ENCODE assay signal across 8 cellular contexts in the genomic region with DNA sequence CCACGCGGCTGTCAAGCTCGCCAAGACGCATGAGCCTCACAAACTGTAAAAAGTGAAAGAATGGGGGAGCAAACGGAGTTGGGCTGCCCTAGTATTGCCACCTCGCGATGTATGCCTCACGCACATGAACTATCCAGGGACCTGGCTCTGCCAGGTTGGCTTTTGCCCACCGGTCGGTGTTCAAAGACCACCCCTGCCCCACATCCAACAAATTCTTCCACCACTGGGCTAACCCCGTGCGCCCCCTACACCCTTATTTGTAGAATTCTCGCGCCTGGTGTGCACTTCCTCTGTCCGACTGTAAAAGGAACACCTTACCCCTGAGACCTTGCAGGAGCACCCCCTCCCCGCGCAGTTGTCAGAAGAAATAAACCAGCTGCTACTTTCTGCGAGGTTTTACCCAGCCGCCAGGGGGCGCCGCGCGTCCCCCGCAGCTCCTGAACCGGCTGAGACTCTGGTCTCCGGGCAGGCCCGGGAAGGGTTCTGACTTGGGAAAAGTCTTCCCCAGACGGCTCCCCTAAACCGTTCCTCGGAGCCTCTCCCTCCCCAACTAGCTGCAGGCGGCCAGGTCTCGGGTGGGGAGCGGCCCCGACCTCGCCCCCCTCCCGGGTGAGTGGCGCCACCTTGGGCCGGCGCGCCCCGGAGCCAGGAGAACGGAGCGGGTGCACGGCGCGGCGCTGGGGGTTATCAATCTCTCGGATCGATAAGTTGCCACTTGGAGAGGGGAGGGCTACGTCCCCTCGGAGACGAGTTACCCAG. TPM values are rescaled to one million over a fixed set of nuclear protein-coding genes. Genes with fewer than 3 reads are reported as not detected.
A peak's percentile ranks its signal among the peaks of the same experiment; 100 is the strongest.
DNase-seq lines count a peak whose midpoint lies in the region; ATAC-seq and TF ChIP-seq lines count a peak whose summit lies in the region.

No MANE protein-coding gene starts in this region.

- peak overlapping the region; percentile 42 for H3K4me3 ChIP-seq in AG04450 (ENCODE audit: low read depth, low read length)

- H3K36me3 Mint-ChIP-seq in osteocyte (ENCODE audit: unreplicated experiment): peaks cover 2% of the 10 kb centered on the region

- POLR2A ChIA-PET in AG04450 (lab: Yijun Ruan, JAX): no interaction called here

- peak overlapping the region; percentile 79 for H3K4me3 Mint-ChIP-seq in osteocyte (ENCODE audit: unreplicated experiment)

- H3K4me1 Mint-ChIP-seq in osteocyte (ENCODE audit: unreplicated experiment): peaks cover 36% of the 10 kb centered on the region

- no peak overlapping the region for H3K27ac ChIP-seq in AG04450 (ENCODE audit: low read depth, low read length)

- CTCF ChIA-PET in AG04450 (lab: Charles Lee): interaction anchor here (0.8 to 1.5 kb wide), 3 partner anchors 56 to 301 kb away, joined by 3 read pairs; partner anchors contain the start of gene CNEP1R1

- H3K9me3 ChIP-seq in AG04450 (ENCODE audit: control insufficient read depth, insufficient read depth, low read length): peaks cover 4% of the 10 kb centered on the region; the same call in 1 of the 2 replicates

- ATAC-seq in Right ventricle myocardium inferior (no peak), GM21526 (IDR thresholded peaks at IDR 0.05; ENCODE audit: low FRiP score, unreplicated experiment) (no peak), HG03342 (IDR thresholded peaks at IDR 0.05; ENCODE audit: unreplicated experiment) (no peak)

- H3K9me3 Mint-ChIP-seq in osteocyte (ENCODE audit: unreplicated experiment): no peaks in the 10 kb centered on the region

- H3K27ac Mint-ChIP-seq in osteocyte (ENCODE audit: unreplicated experiment): peak overlapping the region; percentile 61

- TF ChIP-seq CTCF in AG04450 (IDR thresholded peaks at IDR 0.05; ENCODE audit: low read depth, low read length): peak; percentile 59
- TF ChIP-seq CTCF in osteocyte (IDR thresholded peaks at IDR 0.05): peak; percentile 95

- H3K27me3 Mint-ChIP-seq in osteocyte (ENCODE audit: unreplicated experiment): peaks cover 8% of the 10 kb centered on the region

- H3K27me3 ChIP-seq in AG04450 (ENCODE audit: control insufficient read depth, insufficient read depth, low read length): peaks cover 59% of the 10 kb centered on the region

- DNase-seq in AG04450 (ENCODE audit: low read depth, low spot score) (no peak), H4 (ENCODE audit: low spot score) (peak; percentile 30), NOMO-1 treated with DMSO at 0.1 percent for 48 hours (lab: John Stamatoyannopoulos, UW; ENCODE audit: unreplicated experiment) (peak; percentile 28), Right ventricle myocardium inferior (ENCODE audit: missing footprints) (peak; percentile 78), osteocyte (ENCODE audit: extremely low spot score, unreplicated experiment) (no peak)
- peak; percentile 14 for DNase-seq in activated T-helper 9 cell treated with anti-CD3 and anti-CD28 coated beads, Interleukin-2, amount 50 U/mL, for 16 hours (ENCODE audit: low read depth)

- intact Hi-C loops in Right ventricle myocardium inferior (cut with DNase I): loop anchor here (5.0 kb wide), 3 partner anchors 155 to 365 kb away; no protein-coding TSS in a partner anchor

RNA-seq across cellular contexts. Expression of gene ZNF423, which starts 1.7 kb away (rescaled TPM):
- 0.06 and 0.11 TPM in 2 replicates for polyA plus RNA-seq in AG04450 (2011; rRNA removed)
- 0.09 and 0.23 TPM in 2 replicates for polyA minus RNA-seq in AG04450 (2011; rRNA and poly(A)+ RNA removed)
- 0.04 and 0.97 TPM in 2 replicates for total RNA-seq in H4 (2014; rRNA removed; shearing (Covaris generic))
- 8.8 TPM for total RNA-seq in Right ventricle myocardium inferior
- total RNA-seq in osteocyte: 25.1 and 26.5 TPM in 2 replicates

Comparison
In these comparisons a context has a peak if more than half of its experiments do, and no peak if none do; other contexts are left out.
1. DNase-seq: peak in H4 (single experiment), NOMO-1 treated with DMSO at 0.1 percent for 48 hours (single experiment), activated T-helper 9 cell treated with anti-CD3 and anti-CD28 coated beads, Interleukin-2, amount 50 U/mL, for 16 hours (single experiment) and Right ventricle myocardium inferior (single experiment); none in AG04450 (single experiment) and osteocyte (single experiment).